Comparison of ENCODE assay signal across 14 cellular contexts in the genomic region with DNA sequence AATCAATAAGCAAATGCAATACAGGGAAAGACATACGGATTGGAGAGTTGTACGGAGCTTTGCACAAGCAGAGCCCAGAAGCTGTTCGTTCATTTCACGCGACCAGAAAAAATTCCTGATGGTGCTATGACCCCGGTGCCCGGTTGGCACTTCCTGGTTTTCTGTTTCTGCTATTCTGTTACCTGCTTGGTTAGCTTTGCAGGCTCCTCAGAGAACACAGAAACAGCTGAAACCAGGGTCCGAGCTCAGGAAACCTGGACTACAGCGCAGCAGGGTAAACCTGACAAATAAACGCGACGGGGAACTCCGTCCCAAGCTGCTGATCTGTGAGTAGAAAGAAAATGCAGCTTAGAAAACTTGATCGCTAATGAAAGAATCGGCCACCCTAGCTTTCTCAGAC. TPM values are rescaled to one million over a fixed set of nuclear protein-coding genes. Genes with fewer than 3 reads are reported as not detected.
A peak's percentile ranks its signal among the peaks of the same experiment; 100 is the strongest.
DNase-seq lines count a peak whose midpoint lies in the region; ATAC-seq and TF ChIP-seq lines count a peak whose summit lies in the region.
"Had no signal": no experiment of that assay in that cellular context is flagged by ENCODE, and none has a peak within 500 bp of the region (broad histone marks: within the 10 kb centered on the region; RNA-seq: fewer than 3 reads in every experiment).

No MANE protein-coding gene starts in this region.

- H3K27ac Mint-ChIP-seq in nephron progenitor cell = no peak overlapping the region
- H3K27ac Mint-ChIP-seq: CD4-positive, CD25-positive, alpha-beta regulatory T cell; naive thymus-derived CD8-positive, alpha-beta T cell; stimulated activated effector memory CD8-positive, alpha-beta T cell treated with anti-CD3 and anti-CD28 coated beads, Interleukin-12 subunit alpha, Interleukin-12 subunit beta, amount 100 ng/mL, for 72 hours had no signal

- ATAC-seq in HG02840 (IDR thresholded peaks at IDR 0.05; ENCODE audit: low FRiP score, unreplicated experiment) = no peak
- ATAC-seq: K562; naive thymus-derived CD8-positive, alpha-beta T cell; stimulated activated effector memory CD8-positive, alpha-beta T cell treated with anti-CD3 and anti-CD28 coated beads, Interleukin-12 subunit alpha, Interleukin-12 subunit beta, amount 100 ng/mL, for 72 hours had no signal

- H3F3A ChIP-seq in MM.1S (ENCODE audit: insufficient read depth, low read length) = no peaks in the 10 kb centered on the region

- no peak overlapping the region for H3K4me2 ChIP-seq in MM.1S (ENCODE audit: low read depth, low read length)

- no peaks in the 10 kb centered on the region for H3K9me2 ChIP-seq in MM.1S (replicated peaks; ENCODE audit: insufficient read depth, low read length)

- no peaks in the 10 kb centered on the region for H3K4me1 ChIP-seq in cardiac muscle cell (ENCODE audit: low read depth)
- H3K4me1 ChIP-seq in esophagus muscularis mucosa = peaks cover 5 to 29% (median 24%) of the 10 kb centered on the region in 4 donors
- H3K4me1 ChIP-seq in urinary bladder (ENCODE audit: insufficient read depth) = no peaks in the 10 kb centered on the region
- no peaks in the 10 kb centered on the region for H3K4me1 ChIP-seq in MM.1S (ENCODE audit: low read length)

- H3K9ac ChIP-seq in MM.1S (ENCODE audit: low read length) = no peak overlapping the region

- no peaks in the 10 kb centered on the region for H3K9me3 Mint-ChIP-seq in nephron progenitor cell

- H4K20me1 ChIP-seq in MM.1S (ENCODE audit: insufficient read depth, low read length) = no peaks in the 10 kb centered on the region

- H3K27me3 ChIP-seq in cardiac muscle cell (peaks cover 96% of the 10 kb centered on the region), esophagus muscularis mucosa (peaks cover 0 to 28% (median 0%) of the 10 kb centered on the region in 4 donors), MM.1S (replicated peaks; ENCODE audit: insufficient read depth, low read length) (no peaks in the 10 kb centered on the region)

- H2AFZ ChIP-seq in MM.1S (ENCODE audit: low read length) = no peak overlapping the region

- no peak for TF ChIP-seq POLR2A in esophagus muscularis mucosa (IDR thresholded peaks at IDR 0.05; ENCODE audit: low read depth)

- H3K4me3 Mint-ChIP-seq in nephron progenitor cell = peak overlapping the region; percentile 80
- H3K4me3 Mint-ChIP-seq: CD4-positive, CD25-positive, alpha-beta regulatory T cell; naive thymus-derived CD8-positive, alpha-beta T cell; stimulated activated effector memory CD8-positive, alpha-beta T cell treated with anti-CD3 and anti-CD28 coated beads, Interleukin-12 subunit alpha, Interleukin-12 subunit beta, amount 100 ng/mL, for 72 hours had no signal

- no peaks in the 10 kb centered on the region for H3K79me2 ChIP-seq in MM.1S (ENCODE audit: low read length)

- intact Hi-C loops in cardiac septum (cut with DNase I) (no loop called here), esophagus muscularis mucosa (cut with DNase I) (no loop called here)

- H3K36me3 Mint-ChIP-seq in nephron progenitor cell (ENCODE audit: low read depth) = no peaks in the 10 kb centered on the region
- H3K36me3 Mint-ChIP-seq: CD4-positive, CD25-positive, alpha-beta regulatory T cell; naive thymus-derived CD8-positive, alpha-beta T cell; stimulated activated effector memory CD8-positive, alpha-beta T cell treated with anti-CD3 and anti-CD28 coated beads, Interleukin-12 subunit alpha, Interleukin-12 subunit beta, amount 100 ng/mL, for 72 hours had no signal

- TF ChIP-seq EP300 in esophagus muscularis mucosa (IDR thresholded peaks at IDR 0.05) = no peak

- WGBS in esophagus muscularis mucosa = 15% methylated on average over 15 of the region's 15 CpGs
- WGBS in urinary bladder = 7% methylated on average over 15 of the region's 15 CpGs

- H3K36me3 ChIP-seq in cardiac muscle cell (no peaks in the 10 kb centered on the region), esophagus muscularis mucosa (no peaks in the 10 kb centered on the region), urinary bladder (ENCODE audit: insufficient read depth) (no peaks in the 10 kb centered on the region), MM.1S (replicated peaks; ENCODE audit: insufficient read depth, low read length) (no peaks in the 10 kb centered on the region)

- TF ChIP-seq CTCF in cardiac muscle cell (IDR thresholded peaks at IDR 0.05; ENCODE audit: low read depth, low read length) (no peak), esophagus muscularis mucosa (IDR thresholded peaks at IDR 0.05) (no peak), nephron progenitor cell (IDR thresholded peaks at IDR 0.05) (no peak), MM.1S (IDR thresholded peaks at IDR 0.05; ENCODE audit: low read length) (no peak)

- H3K27ac ChIP-seq in cardiac muscle cell (no peak overlapping the region), esophagus muscularis mucosa (replicated peaks in 1 of 4) (no peak overlapping the region), urinary bladder (ENCODE audit: low read depth) (no peak overlapping the region), MM.1S (ENCODE audit: low read length) (no peak overlapping the region)

- H3K4me3 ChIP-seq in cardiac muscle cell (peak overlapping the region; percentile 21), esophagus muscularis mucosa (peak overlapping the region; percentile 44 to 59 (median 50)), urinary bladder (ENCODE audit: low read depth, low read length) (peak overlapping the region; percentile 73), MM.1S (ENCODE audit: low read length) (no peak overlapping the region)
- H3K4me3 ChIP-seq: K562 had no signal

- H3K4me1 Mint-ChIP-seq in nephron progenitor cell = no peaks in the 10 kb centered on the region
- H3K4me1 Mint-ChIP-seq: CD4-positive, CD25-positive, alpha-beta regulatory T cell; naive thymus-derived CD8-positive, alpha-beta T cell; stimulated activated effector memory CD8-positive, alpha-beta T cell treated with anti-CD3 and anti-CD28 coated beads, Interleukin-12 subunit alpha, Interleukin-12 subunit beta, amount 100 ng/mL, for 72 hours had no signal

- DNase-seq in cardiac muscle cell (ENCODE audit: low read depth in 1 of 2, low spot score in 1 of 2) = no peak
- no peak for DNase-seq in cardiac septum (ENCODE audit: low spot score)
- no peak for DNase-seq in esophagus muscularis mucosa (ENCODE audit: extremely low spot score)
- DNase-seq in nephron progenitor cell = no peak
- DNase-seq in MM.1S = no peak
- no peak for DNase-seq in stimulated activated CD4-positive, alpha-beta T cell treated with anti-CD3 and anti-CD28 coated beads, Interleukin-2, amount 100 ng/mL, for 24 hours
- DNase-seq: CD4-positive, CD25-positive, alpha-beta regulatory T cell; dermis blood vessel endothelial cell; naive thymus-derived CD8-positive, alpha-beta T cell had no signal

- H3K9me3 ChIP-seq in cardiac muscle cell (ENCODE audit: low read depth) (no peaks in the 10 kb centered on the region), esophagus muscularis mucosa (no peaks in the 10 kb centered on the region), MM.1S (replicated peaks; ENCODE audit: insufficient read depth, low read length) (no peaks in the 10 kb centered on the region)

- H3K27me3 Mint-ChIP-seq in nephron progenitor cell (ENCODE audit: low read depth, poor library complexity) = peaks cover 96% of the 10 kb centered on the region

RNA-seq across cellular contexts. Expression of a gene that starts 0.9 kb away (rescaled TPM):
- total RNA-seq in cardiac muscle cell = 0.09 and 0.18 TPM in 2 replicates
- polyA plus RNA-seq in cardiac muscle cell = 0.39 and 0.50 TPM in 2 replicates
- total RNA-seq in cardiac septum = 1.3 TPM
- 1 to 10 TPM in 3 of 4 donors, under 1 TPM in 1; 0.91 to 1.4 (median 1.2) TPM for total RNA-seq in esophagus muscularis mucosa
- 27.1 TPM for total RNA-seq in urinary bladder
- 10.2 TPM for polyA plus RNA-seq in urinary bladder
- total RNA-seq: CD4-positive, CD25-positive, alpha-beta regulatory T cell; dermis blood vessel endothelial cell; naive thymus-derived CD8-positive, alpha-beta T cell; RPMI7951 had no signal
- polyA plus RNA-seq: CD4-positive, CD25-positive, alpha-beta regulatory T cell; naive thymus-derived CD8-positive, alpha-beta T cell had no signal

Comparison
In these comparisons a context has a peak if more than half of its experiments do, and no peak if none do; other contexts are left out.
1. RNA of a gene that starts 0.9 kb away (total RNA-seq): 27.1 TPM in urinary bladder (single experiment); 1.3 TPM in cardiac septum (single experiment), 0.91 to 1.4 TPM in esophagus muscularis mucosa and 0.09 to 0.18 TPM in cardiac muscle cell; every median in the first group is over 10 times any median in the second.